1 cellular context compared by ENCODE assay signal in genomic region chr13:30421093-30422055, GRCh38.
TF ChIP-seq lines count a peak whose summit lies in the region.

No MANE protein-coding gene starts in this region.

TF ChIP-seq in endothelial cell of umbilical vein, 7 proteins besides CTCF, POLR2A, EP300 and RAD21:
- peak; percentile 11 for TF ChIP-seq GATA2 (IDR thresholded peaks at IDR 0.05; ENCODE audit: insufficient read depth, insufficient read length, low read depth, low read length)
- no peak for TF ChIP-seq JUN (IDR thresholded peaks at IDR 0.05; ENCODE audit: borderline replicate concordance, insufficient read depth, insufficient read length, low read depth)
TF ChIP-seq in endothelial cell of umbilical vein: peak in this region for 1.
